In the genomic region with DNA sequence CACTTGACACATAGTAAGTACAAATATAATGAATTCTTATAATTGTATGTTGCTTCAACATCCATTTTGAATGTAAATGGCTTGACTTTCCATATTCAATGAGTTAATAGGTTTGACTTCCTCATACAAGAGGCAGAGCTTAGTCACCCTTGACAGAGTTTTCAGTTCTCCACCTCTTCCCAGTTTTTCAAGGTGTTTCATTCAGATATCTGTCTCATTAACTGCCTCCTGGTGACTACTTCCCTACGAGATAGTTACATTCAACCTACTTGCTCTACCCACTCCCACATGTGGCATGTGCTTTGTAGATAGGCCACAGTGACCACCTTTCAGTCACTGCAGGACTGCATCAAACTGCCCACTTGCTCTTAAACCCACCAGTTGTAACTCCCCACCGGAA, we compare ENCODE assay signal across 21 cellular contexts. TPM values are rescaled to one million over a fixed set of nuclear protein-coding genes. Genes with fewer than 3 reads are reported as not detected.
DNase-seq lines count a peak whose midpoint lies in the region; ATAC-seq and TF ChIP-seq lines count a peak whose summit lies in the region.
"Had no signal": no experiment of that assay in that cellular context is flagged by ENCODE, and none has a peak within 500 bp of the region (broad histone marks: within the 10 kb centered on the region; RNA-seq: fewer than 3 reads in every experiment).

No MANE protein-coding gene starts in this region.

- TF ChIP-seq CTCF in brain (conservative IDR thresholded peaks at IDR 0.05) (no peak), colonic mucosa (IDR thresholded peaks at IDR 0.05) (no peak)
- no peak for TF ChIP-seq CTCF in CD4-positive, alpha-beta T cell (IDR thresholded peaks at IDR 0.05)

- peak overlapping the region; percentile 49 to 81 for H3K18ac ChIP-seq in mesenchymal stem cell (ENCODE audit: low read depth in 1 of 2, low read length in 2 of 2)

- H2AFZ ChIP-seq in mesenchymal stem cell (ENCODE audit: low read depth, low read length), result no peak overlapping the region
- H2AFZ ChIP-seq: GM23338 had no signal

- POLR2A ChIA-PET in CD4-positive, alpha-beta T cell (lab: Charles Lee), result no interaction called here

- 97% methylated on average over 2 of the region's 2 CpGs for WGBS in mesenchymal stem cell

- H3K9me3 ChIP-seq in mesenchymal stem cell (ENCODE audit: control insufficient read depth, low read length), result no peaks in the 10 kb centered on the region
- H3K9me3 ChIP-seq in CD4-positive, alpha-beta T cell (ENCODE audit: control insufficient read depth, low read length), result no peaks in the 10 kb centered on the region
- H3K9me3 ChIP-seq in colonic mucosa, result no peaks in the 10 kb centered on the region
- H3K9me3 ChIP-seq: adrenal gland, testis had no signal

- peak overlapping the region in 4 of 5 experiments; percentile 4 to 92 (median 87) for H3K27ac Mint-ChIP-seq in brain
- no peak overlapping the region for H3K27ac Mint-ChIP-seq in CD4-positive, alpha-beta T cell
- H3K27ac Mint-ChIP-seq: activated CD4-positive, alpha-beta T cell treated with anti-CD3 and anti-CD28 coated beads, Interleukin-2, amount 10 ng/mL, durations not matched to agents 7 days and 5 days; GM23338 had no signal

- peak overlapping the region; percentile 83 to 85 for H2BK12ac ChIP-seq in mesenchymal stem cell (ENCODE audit: low read length in 2 of 2)

- H3K4me3 Mint-ChIP-seq in brain, result no peak overlapping the region
- no peak overlapping the region for H3K4me3 Mint-ChIP-seq in CD4-positive, alpha-beta T cell
- H3K4me3 Mint-ChIP-seq: activated CD4-positive, alpha-beta T cell treated with anti-CD3 and anti-CD28 coated beads, Interleukin-2, amount 10 ng/mL, durations not matched to agents 7 days and 5 days; GM23338 had no signal

- intact Hi-C loops in CD4-positive, alpha-beta T cell (cut with DNase I, micrococcal nuclease), result no loop called here
- intact Hi-C loops in colonic mucosa (cut with DNase I), result no loop called here

- H3K4me1 Mint-ChIP-seq in brain, result peaks cover 28% of the 10 kb centered on the region
- H3K4me1 Mint-ChIP-seq in CD4-positive, alpha-beta T cell (ENCODE audit: low read depth), result no peaks in the 10 kb centered on the region

- H2AK5ac ChIP-seq in mesenchymal stem cell (ENCODE audit: low read length, severe bottlenecking), result peak overlapping the region; percentile 95

- H3K4me2 ChIP-seq in mesenchymal stem cell (ENCODE audit: low read length, poor library complexity, severe bottlenecking), result no peak overlapping the region
- H3K4me2 ChIP-seq: GM23338 had no signal

- peak overlapping the region; percentile 87 for H2BK15ac ChIP-seq in mesenchymal stem cell (ENCODE audit: low read depth, poor library complexity, severe bottlenecking)

- DNase-seq in CMK (ENCODE audit: low read depth) (peak; percentile 57), KBM-7 (peak; percentile 82), mesenchymal stem cell (no peak), colonic mucosa (no peak), SW480 (ENCODE audit: low spot score) (no peak)
- no peak for DNase-seq in CD4-positive, alpha-beta T cell
- no peak for DNase-seq in activated CD8-positive, alpha-beta memory T cell treated with anti-CD3 and anti-CD28 coated beads, Interleukin-2, amount 50 U/mL, for 48 hours
- DNase-seq: activated CD4-positive, alpha-beta T cell treated with anti-CD3 and anti-CD28 coated beads, Interleukin-2, amount 10 ng/mL, durations not matched to agents 7 days and 5 days; activated effector memory CD4-positive, alpha-beta T cell treated with anti-CD3 and anti-CD28 coated beads, Interleukin-2, amount 50 U/mL, for 16 hours; adrenal gland; central memory CD4-positive, alpha-beta T cell; COR-L47; effector CD8-positive, alpha-beta T cell; NCI-H1417 treated with DMSO at 0.1 percent for 48 hours; NCI-H748 treated with DMSO at 0.1 percent for 48 hours; testis had no signal

- H4K91ac ChIP-seq in mesenchymal stem cell (ENCODE audit: low read length), result peak overlapping the region; percentile 73

- H3K27ac ChIP-seq in mesenchymal stem cell (ENCODE audit: low read length, poor library complexity, severe bottlenecking) (no peak overlapping the region), colonic mucosa (no peak overlapping the region)
- H3K27ac ChIP-seq in CD4-positive, alpha-beta T cell (ENCODE audit: low read depth, low read length), result no peak overlapping the region

- no peak overlapping the region for H3K9ac ChIP-seq in mesenchymal stem cell (ENCODE audit: low read length)
- no peak overlapping the region for H3K9ac ChIP-seq in colonic mucosa (ENCODE audit: low read depth in 2 of 2, low read length in 2 of 2)

- no peak overlapping the region for H2BK5ac ChIP-seq in mesenchymal stem cell (ENCODE audit: low read depth, low read length, poor library complexity, severe bottlenecking)

- H4K8ac ChIP-seq in mesenchymal stem cell (ENCODE audit: low read length), result no peak overlapping the region

- H3K36me3 Mint-ChIP-seq in brain, result peaks cover 10% of the 10 kb centered on the region
- no peaks in the 10 kb centered on the region for H3K36me3 Mint-ChIP-seq in CD4-positive, alpha-beta T cell (ENCODE audit: low read depth)

- in situ Hi-C loops in KBM-7 (cut with MboI; ENCODE audit: low pct_unique_long_range_greater_than_20kb, low sequenced_read_pairs), result no loop called here

- H3K9me3 Mint-ChIP-seq in brain, result peaks cover 9 to 42% (median 37%) of the 10 kb centered on the region in 5 experiments
- peaks cover 3% of the 10 kb centered on the region for H3K9me3 Mint-ChIP-seq in CD4-positive, alpha-beta T cell

- H3K4me1 ChIP-seq in mesenchymal stem cell (ENCODE audit: control insufficient read depth, insufficient read depth, low read depth, low read length) (no peaks in the 10 kb centered on the region), colonic mucosa (no peaks in the 10 kb centered on the region)

- H3K4me3 ChIP-seq in mesenchymal stem cell (ENCODE audit: insufficient read depth in 1 of 2, low read depth in 1 of 2, low read length in 2 of 2) (no peak overlapping the region), colonic mucosa (no peak overlapping the region)
- H3K4me3 ChIP-seq: adrenal gland, GM23338, testis had no signal

- H3K4ac ChIP-seq in mesenchymal stem cell (ENCODE audit: low read depth in 1 of 2, low read length in 2 of 2), result peak overlapping the region in 1 of 2 experiments; percentile 65

- no peaks in the 10 kb centered on the region for H3K79me1 ChIP-seq in mesenchymal stem cell (replicated peaks; ENCODE audit: low read length, poor library complexity, severe bottlenecking)

- no peak overlapping the region for H2BK120ac ChIP-seq in mesenchymal stem cell (ENCODE audit: low read depth, low read length)

- CTCF ChIA-PET in CD4-positive, alpha-beta T cell (lab: Charles Lee), result no interaction called here

- ATAC-seq in CD4-positive, alpha-beta T cell (ENCODE audit: poor library complexity), result no peak
- ATAC-seq: GM23338 had no signal

- no peaks in the 10 kb centered on the region for H3K36me3 ChIP-seq in mesenchymal stem cell (ENCODE audit: control insufficient read depth in 1 of 2, insufficient read depth in 2 of 2, low read depth in 1 of 2, low read length in 2 of 2)
- H3K36me3 ChIP-seq in colonic mucosa, result no peaks in the 10 kb centered on the region
- H3K36me3 ChIP-seq: adrenal gland had no signal

- H3K27me3 Mint-ChIP-seq in brain, result no peaks in the 10 kb centered on the region
- H3K27me3 Mint-ChIP-seq in CD4-positive, alpha-beta T cell, result no peaks in the 10 kb centered on the region
- H3K27me3 Mint-ChIP-seq: activated CD4-positive, alpha-beta T cell treated with anti-CD3 and anti-CD28 coated beads, Interleukin-2, amount 10 ng/mL, durations not matched to agents 7 days and 5 days had no signal

- H3K27me3 ChIP-seq in mesenchymal stem cell (ENCODE audit: control insufficient read depth in 1 of 2, insufficient read depth in 1 of 2, low read length in 2 of 2) (no peaks in the 10 kb centered on the region), colonic mucosa (no peaks in the 10 kb centered on the region)
- H3K27me3 ChIP-seq in CD4-positive, alpha-beta T cell (ENCODE audit: control insufficient read depth, insufficient read depth, low read length), result no peaks in the 10 kb centered on the region
- H3K27me3 ChIP-seq: adrenal gland, testis had no signal

- H3K14ac ChIP-seq in mesenchymal stem cell (ENCODE audit: low read length in 2 of 2), result no peak overlapping the region

- no peak overlapping the region for H3K23ac ChIP-seq in mesenchymal stem cell (ENCODE audit: low read length in 2 of 2)

RNA-seq across cellular contexts. Expression of a gene that starts 60.0 kb away (rescaled TPM):
- polyA plus RNA-seq in brain (ENCODE audit: insufficient read depth, low read depth, low replicate concordance), result not detected
- not detected for polyA plus RNA-seq in mesenchymal stem cell (2013, experiment 1 of 2)
- polyA plus RNA-seq in mesenchymal stem cell (2013, experiment 2 of 2), result not detected
- total RNA-seq in CD4-positive, alpha-beta T cell, result not detected
- total RNA-seq in colonic mucosa, result not detected
- total RNA-seq: activated CD4-positive, alpha-beta T cell treated with anti-CD3 and anti-CD28 coated beads, Interleukin-2, amount 10 ng/mL, durations not matched to agents 7 days and 5 days; adrenal gland; GM23338; HT1080; liver; RPMI7951; testis had no signal
- polyA plus RNA-seq: adrenal gland, GM23338, liver had no signal

Comparison
In these comparisons a context has a peak if more than half of its experiments do, and no peak if none do; other contexts are left out.
1. DNase-seq: peak in CMK (single experiment) and KBM-7 (single experiment); none in mesenchymal stem cell (single experiment), CD4-positive, alpha-beta T cell (0 of 10), colonic mucosa (single experiment), SW480 (single experiment) and activated CD8-positive, alpha-beta memory T cell treated with anti-CD3 and anti-CD28 coated beads, Interleukin-2, amount 50 U/mL, for 48 hours (single experiment).